ENCODE assay signal across 32 cellular contexts in genomic region chr3:137420198-137420995, GRCh38.
"Had no signal": no experiment of that assay in that cellular context is flagged by ENCODE, and none has a peak within 500 bp of the region (broad histone marks: within the 10 kb centered on the region; RNA-seq: fewer than 3 reads in every experiment).

No MANE protein-coding gene starts in this region.

- H3K27ac Mint-ChIP-seq: activated B cell treated with CpG ODN at 0.5 μM for 24 hours; activated CD4-positive, alpha-beta memory T cell treated with anti-CD3 and anti-CD28 coated beads for 36 hours; activated CD4-positive, alpha-beta T cell treated with anti-CD3 and anti-CD28 coated beads, Interleukin-2, amount 10 ng/mL, durations not matched to agents 24 days and 14 days; activated CD8-positive, alpha-beta T cell treated with anti-CD3 and anti-CD28 coated beads for 36 hours; activated naive CD4-positive, alpha-beta T cell treated with anti-CD3 and anti-CD28 coated beads for 36 hours; activated naive CD4-positive, alpha-beta T cell treated with anti-CD3 and anti-CD28 coated beads, Interleukin-2, amount 50 U/mL, for 72 hours; activated naive CD8-positive, alpha-beta T cell treated with anti-CD3 and anti-CD28 coated beads for 36 hours; activated T-cell treated with anti-CD3 and anti-CD28 coated beads, Interleukin-2, amount 50 U/mL, for 72 hours; activated T-helper 1 cell treated with anti-CD3 and anti-CD28 coated beads, Interleukin-12 subunit alpha, Interleukin-12 subunit beta, Interleukin-2, Interleukin-4 antibody, amounts not matched to agents 30 ng/mL and 10 ng/mL and 1 ng/mL, durations not matched to agents 14 hours and 24 hours and 36 hours; activated T-helper 17 cell treated with anti-CD3 and anti-CD28 coated beads, Interleukin-2, amount 50 U/mL, for 72 hours; T-cell; T-helper 17 cell had no signal

- H3K27me3 ChIP-seq: body of pancreas, brain microvascular endothelial cell, breast epithelium, cardiac muscle cell had no signal

- DNase-seq: activated B cell treated with CpG ODN at 0.5 μM for 24 hours; activated CD4-positive, alpha-beta memory T cell treated with anti-CD3 and anti-CD28 coated beads for 36 hours; activated CD4-positive, alpha-beta T cell treated with anti-CD3 and anti-CD28 coated beads for 4 hours; activated CD4-positive, alpha-beta T cell treated with anti-CD3 and anti-CD28 coated beads, Interleukin-2, amount 10 ng/mL, durations not matched to agents 24 days and 14 days; activated CD4-positive, alpha-beta T cell treated with anti-CD3 and anti-CD28 coated beads, Interleukin-2, amount 50 U/mL, for 1 hour; activated CD4-positive, alpha-beta T cell treated with anti-CD3 and anti-CD28 coated beads, Interleukin-2, amount 50 U/mL, for 4 hours; activated CD4-positive, CD25-positive, alpha-beta regulatory T cell treated with anti-CD3 and anti-CD28 coated beads, Interleukin-2, amount 50 U/mL, for 72 hours; activated CD8-positive, alpha-beta memory T cell treated with anti-CD3 and anti-CD28 coated beads, Interleukin-2, amount 50 U/mL, for 4 hours; activated CD8-positive, alpha-beta T cell treated with anti-CD3 and anti-CD28 coated beads for 36 hours; activated effector memory CD4-positive, alpha-beta T cell treated with anti-CD3 and anti-CD28 coated beads, Interleukin-2, amount 50 U/mL, for 16 hours; activated gamma-delta T cell treated with Interleukin-2 at 50 U/mL for 16 hours; activated naive CD4-positive, alpha-beta T cell; activated naive CD4-positive, alpha-beta T cell treated with anti-CD3 and anti-CD28 coated beads for 36 hours; activated naive CD4-positive, alpha-beta T cell treated with anti-CD3 and anti-CD28 coated beads, Interleukin-2, amount 50 U/mL, for 16 hours; activated naive CD8-positive, alpha-beta T cell treated with anti-CD3 and anti-CD28 coated beads for 36 hours; activated T-cell treated with anti-CD3 and anti-CD28 coated beads for 4 hours; activated T-cell treated with anti-CD3 and anti-CD28 coated beads, Interleukin-2, amount 50 U/mL, for 1 hour; activated T-cell treated with anti-CD3 and anti-CD28 coated beads, Interleukin-2, amount 50 U/mL, for 4 hours; activated T-cell treated with anti-CD3 and anti-CD28 coated beads, Interleukin-2, amount 50 U/mL, for 72 hours; amygdala; anterior cingulate cortex; body of pancreas; brain microvascular endothelial cell; central memory CD4-positive, alpha-beta T cell; T-cell; T-helper 17 cell had no signal

- H3K4me1 ChIP-seq: body of pancreas, breast epithelium had no signal

- H3K36me3 ChIP-seq: brain microvascular endothelial cell, breast epithelium, cardiac muscle cell had no signal

- H3K27me3 Mint-ChIP-seq: activated B cell treated with CpG ODN at 0.5 μM for 24 hours; activated CD4-positive, alpha-beta memory T cell treated with anti-CD3 and anti-CD28 coated beads for 36 hours; activated CD4-positive, alpha-beta T cell treated with anti-CD3 and anti-CD28 coated beads, Interleukin-2, amount 10 ng/mL, durations not matched to agents 24 days and 14 days; activated CD8-positive, alpha-beta T cell treated with anti-CD3 and anti-CD28 coated beads for 36 hours; activated naive CD8-positive, alpha-beta T cell treated with anti-CD3 and anti-CD28 coated beads for 36 hours; activated T-helper 17 cell treated with anti-CD3 and anti-CD28 coated beads, Interleukin-2, amount 50 U/mL, for 72 hours; T-cell; T-helper 17 cell had no signal

- H3K27ac ChIP-seq: body of pancreas, brain microvascular endothelial cell, breast epithelium, cardiac muscle cell, VCaP had no signal

- H3K9me3 Mint-ChIP-seq: activated CD4-positive, alpha-beta T cell treated with anti-CD3 and anti-CD28 coated beads, Interleukin-2, amount 10 ng/mL, durations not matched to agents 24 days and 14 days had no signal

- H3K36me3 Mint-ChIP-seq: activated CD4-positive, alpha-beta memory T cell treated with anti-CD3 and anti-CD28 coated beads for 36 hours; activated naive CD8-positive, alpha-beta T cell treated with anti-CD3 and anti-CD28 coated beads for 36 hours; T-cell had no signal

- ATAC-seq: activated CD8-positive, alpha-beta T cell treated with anti-CD3 and anti-CD28 coated beads for 36 hours; activated naive CD4-positive, alpha-beta T cell treated with anti-CD3 and anti-CD28 coated beads, Interleukin-2, amount 50 U/mL, for 72 hours; activated T-cell treated with anti-CD3 and anti-CD28 coated beads, Interleukin-2, amount 50 U/mL, for 4 hours; activated T-cell treated with anti-CD3 and anti-CD28 coated beads, Interleukin-2, amount 50 U/mL, for 72 hours; activated T-helper 17 cell treated with anti-CD3 and anti-CD28 coated beads, Interleukin-2, amount 50 U/mL, for 72 hours; body of pancreas; T-cell; T-helper 17 cell had no signal

- H3K4me3 ChIP-seq: body of pancreas, breast epithelium, cardiac muscle cell had no signal

- H3K4me3 Mint-ChIP-seq: activated B cell treated with CpG ODN at 0.5 μM for 24 hours; activated CD4-positive, alpha-beta memory T cell treated with anti-CD3 and anti-CD28 coated beads for 36 hours; activated CD4-positive, alpha-beta T cell treated with anti-CD3 and anti-CD28 coated beads, Interleukin-2, amount 10 ng/mL, durations not matched to agents 24 days and 14 days; activated CD8-positive, alpha-beta T cell treated with anti-CD3 and anti-CD28 coated beads for 36 hours; activated naive CD4-positive, alpha-beta T cell treated with anti-CD3 and anti-CD28 coated beads for 36 hours; activated naive CD8-positive, alpha-beta T cell treated with anti-CD3 and anti-CD28 coated beads for 36 hours; activated T-cell treated with anti-CD3 and anti-CD28 coated beads, Interleukin-2, amount 50 U/mL, for 4 hours; activated T-cell treated with anti-CD3 and anti-CD28 coated beads, Interleukin-2, amount 50 U/mL, for 72 hours; activated T-helper 1 cell treated with anti-CD3 and anti-CD28 coated beads, Interleukin-12 subunit alpha, Interleukin-12 subunit beta, Interleukin-2, Interleukin-4 antibody, amounts not matched to agents 30 ng/mL and 10 ng/mL and 1 ng/mL, durations not matched to agents 14 hours and 24 hours and 36 hours; activated T-helper 17 cell treated with anti-CD3 and anti-CD28 coated beads, Interleukin-2, amount 50 U/mL, for 72 hours; T-cell; T-helper 17 cell had no signal

- H3K4me1 Mint-ChIP-seq: activated B cell treated with CpG ODN at 0.5 μM for 24 hours; activated CD4-positive, alpha-beta T cell treated with anti-CD3 and anti-CD28 coated beads, Interleukin-2, amount 10 ng/mL, durations not matched to agents 24 days and 14 days; activated naive CD8-positive, alpha-beta T cell treated with anti-CD3 and anti-CD28 coated beads for 36 hours; activated T-helper 17 cell treated with anti-CD3 and anti-CD28 coated beads, Interleukin-2, amount 50 U/mL, for 72 hours; T-cell; T-helper 17 cell had no signal
